In the genomic region with DNA sequence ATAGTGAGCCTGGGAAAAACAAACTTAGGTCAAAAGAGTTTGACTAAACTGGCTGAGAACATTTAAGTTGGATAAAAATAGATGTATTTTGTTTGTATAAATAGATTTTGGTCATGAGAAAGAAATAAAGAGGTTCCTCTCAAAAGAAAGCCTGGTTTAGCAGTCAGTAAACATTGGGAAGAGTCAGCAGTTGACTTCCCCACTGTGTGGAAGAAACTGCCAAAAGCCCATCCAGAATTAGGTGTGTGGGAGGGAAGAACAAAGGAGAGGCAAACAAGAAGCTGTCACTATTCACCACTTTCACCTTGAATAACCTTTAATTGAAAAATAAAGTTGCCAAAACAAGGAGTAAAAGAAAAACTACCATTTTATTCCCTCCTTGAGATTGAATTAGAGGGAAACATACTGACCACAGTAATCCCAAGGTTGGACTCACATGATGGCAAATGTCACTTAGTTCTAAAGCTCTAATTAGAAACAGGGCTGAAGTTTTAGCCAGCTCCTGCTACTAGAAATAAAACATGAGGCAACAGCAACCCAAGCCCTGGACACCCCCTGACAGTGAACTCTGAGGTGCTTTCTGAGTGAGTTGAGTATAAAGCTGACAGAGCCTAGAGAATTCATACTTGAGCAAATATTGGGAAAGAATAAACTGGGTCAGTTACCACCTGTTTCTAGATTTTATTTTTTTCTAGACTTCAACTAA, we compare ENCODE assay signal across 14 cellular contexts.
"Had no signal": no experiment of that assay in that cellular context is flagged by ENCODE, and none has a peak within 500 bp of the region (broad histone marks: within the 10 kb centered on the region; RNA-seq: fewer than 3 reads in every experiment).

No MANE protein-coding gene starts in this region.

- ATAC-seq: activated naive CD4-positive, alpha-beta T cell treated with anti-CD3 and anti-CD28 coated beads, Interleukin-2, amount 50 U/mL, for 72 hours; mucosa of descending colon; natural killer cell; stimulated activated naive CD8-positive, alpha-beta T cell treated with anti-CD3 and anti-CD28 coated beads, Interleukin-15, Interleukin-2, amounts not matched to agents 100 U/mL and 50 U/mL, for 24 hours had no signal

- DNase-seq: activated CD4-positive, alpha-beta T cell treated with anti-CD3 and anti-CD28 coated beads, Interleukin-2, amount 50 U/mL, for 4 hours; activated CD4-positive, CD25-positive, alpha-beta regulatory T cell treated with anti-CD3 and anti-CD28 coated beads, Interleukin-2, amount 50 U/mL, for 72 hours; activated effector memory CD4-positive, alpha-beta T cell treated with Interleukin-2 at 50 U/mL for 16 hours; activated T-cell treated with anti-CD3 and anti-CD28 coated beads, Interleukin-2, amount 50 U/mL, for 1 hour; amniotic stem cell; esophagus squamous epithelium; kidney glomerular epithelial cell; mucosa of descending colon; natural killer cell; sigmoid colon; SJCRH30; stimulated activated CD4-positive, alpha-beta T cell treated with anti-CD3 and anti-CD28 coated beads, Interleukin-12 subunit alpha, Interleukin-12 subunit beta, amount 100 ng/mL, for 4 hours; stimulated activated naive CD8-positive, alpha-beta T cell treated with anti-CD3 and anti-CD28 coated beads, Interleukin-15, Interleukin-2, amounts not matched to agents 100 U/mL and 50 U/mL, for 24 hours had no signal
